ENCODE assay signal across 20 cellular contexts in genomic region chr1:16321176-16321867, GRCh38. TPM values are rescaled to one million over a fixed set of nuclear protein-coding genes. Genes with fewer than 3 reads are reported as not detected.
DNase-seq lines count a peak whose midpoint lies in the region; ATAC-seq and TF ChIP-seq lines count a peak whose summit lies in the region.
"Had no signal": no experiment of that assay in that cellular context is flagged by ENCODE, and none has a peak within 500 bp of the region (broad histone marks: within the 10 kb centered on the region; RNA-seq: fewer than 3 reads in every experiment).

No MANE protein-coding gene starts in this region.

- POLR2A ChIA-PET in activated CD4-positive, alpha-beta memory T cell treated with anti-CD3 and anti-CD28 coated beads, Interleukin-2, amount 10 ng/mL, durations not matched to agents 7 days and 5 days (lab: Charles Lee) = no interaction called here

- 86 to 87% methylated on average over 4 of the region's 4 CpGs for WGBS in GM23248 (ENCODE audit: low coverage in 1 of 2, low lambda C conversion rate in 2 of 2, missing lambda C conversion rate in 2 of 2), 2 experiments

- no peaks in the 10 kb centered on the region for H3K27me3 Mint-ChIP-seq in neural progenitor cell (ENCODE audit: insufficient read depth, low read depth)
- H3K27me3 Mint-ChIP-seq in activated CD4-positive, alpha-beta memory T cell treated with anti-CD3 and anti-CD28 coated beads, Interleukin-2, amount 10 ng/mL, durations not matched to agents 7 days and 5 days = no peaks in the 10 kb centered on the region
- H3K27me3 Mint-ChIP-seq: activated CD8-positive, alpha-beta T cell treated with anti-CD3 and anti-CD28 coated beads for 36 hours had no signal

- H3K9me3 Mint-ChIP-seq in neural progenitor cell = no peaks in the 10 kb centered on the region
- H3K9me3 Mint-ChIP-seq in activated CD4-positive, alpha-beta memory T cell treated with anti-CD3 and anti-CD28 coated beads, Interleukin-2, amount 10 ng/mL, durations not matched to agents 7 days and 5 days = no peaks in the 10 kb centered on the region
- no peaks in the 10 kb centered on the region for H3K9me3 Mint-ChIP-seq in activated naive CD4-positive, alpha-beta T cell treated with anti-CD3 and anti-CD28 coated beads, Interleukin-2, amount 50 U/mL, for 72 hours
- H3K9me3 Mint-ChIP-seq: activated CD8-positive, alpha-beta T cell treated with anti-CD3 and anti-CD28 coated beads for 36 hours; HFFc6 had no signal

- no peak overlapping the region for H3K4me3 Mint-ChIP-seq in neural progenitor cell
- no peak overlapping the region for H3K4me3 Mint-ChIP-seq in activated CD4-positive, alpha-beta memory T cell treated with anti-CD3 and anti-CD28 coated beads, Interleukin-2, amount 10 ng/mL, durations not matched to agents 7 days and 5 days
- H3K4me3 Mint-ChIP-seq: activated CD8-positive, alpha-beta T cell treated with anti-CD3 and anti-CD28 coated beads for 36 hours; HFFc6 had no signal

- no peak for ATAC-seq in GM21381 (IDR thresholded peaks at IDR 0.05; ENCODE audit: unreplicated experiment)
- no peak for ATAC-seq in activated naive CD4-positive, alpha-beta T cell treated with anti-CD3 and anti-CD28 coated beads, Interleukin-2, amount 50 U/mL, for 72 hours
- ATAC-seq: activated CD8-positive, alpha-beta T cell treated with anti-CD3 and anti-CD28 coated beads for 36 hours; SK-N-SH treated with all-trans-retinoic acid at 6 μM for 48 hours had no signal

- DNase-seq in AG20443 (ENCODE audit: low spot score) (peak; percentile 15), GM23248 (peak; percentile 29), epithelial cell of esophagus (ENCODE audit: low read depth) (peak; percentile 96), neural progenitor cell (ENCODE audit: low spot score) (no peak), NCI-H146 (lab: John Stamatoyannopoulos, UW) (no peak)
- DNase-seq in activated CD4-positive, alpha-beta memory T cell treated with anti-CD3 and anti-CD28 coated beads, Interleukin-2, amount 10 ng/mL, durations not matched to agents 7 days and 5 days = no peak
- DNase-seq in activated naive CD4-positive, alpha-beta T cell treated with anti-CD3 and anti-CD28 coated beads, Interleukin-2, amount 50 U/mL, for 72 hours (ENCODE audit: low spot score in 2 of 2) = no peak
- DNase-seq: activated CD8-positive, alpha-beta T cell treated with anti-CD3 and anti-CD28 coated beads for 36 hours; AML-193; DMS53; heart right ventricle; HFFc6; MM.1S; NCI-H187 treated with DMSO at 0.1 percent for 48 hours; NCI-H510A treated with DMSO at 0.1 percent for 48 hours; PC-9; stimulated activated CD4-positive, alpha-beta T cell treated with anti-CD3 and anti-CD28 coated beads, Interleukin-1b, Interleukin-23, amount 100 ng/mL, for 48 hours; substantia nigra had no signal

- H3K27ac Mint-ChIP-seq in neural progenitor cell = no peak overlapping the region
- H3K27ac Mint-ChIP-seq in activated CD4-positive, alpha-beta memory T cell treated with anti-CD3 and anti-CD28 coated beads, Interleukin-2, amount 10 ng/mL, durations not matched to agents 7 days and 5 days = no peak overlapping the region
- H3K27ac Mint-ChIP-seq in activated naive CD4-positive, alpha-beta T cell treated with anti-CD3 and anti-CD28 coated beads, Interleukin-2, amount 50 U/mL, for 72 hours = no peak overlapping the region
- H3K27ac Mint-ChIP-seq: activated CD8-positive, alpha-beta T cell treated with anti-CD3 and anti-CD28 coated beads for 36 hours; HFFc6 had no signal

- no peaks in the 10 kb centered on the region for H3K36me3 ChIP-seq in GM23248 (ENCODE audit: low read depth)
- H3K36me3 ChIP-seq in neural progenitor cell = no peaks in the 10 kb centered on the region

- H3K27ac ChIP-seq in GM23248 (no peak overlapping the region), neural progenitor cell (peak overlapping the region; percentile 20)
- H3K27ac ChIP-seq: heart right ventricle, PC-9 had no signal

- H3K9me2 ChIP-seq in GM23248 (ENCODE audit: insufficient read depth) = no peaks in the 10 kb centered on the region

- H3K4me3 ChIP-seq in GM23248 = no peak overlapping the region
- H3K4me3 ChIP-seq in epithelial cell of esophagus (ENCODE audit: low read length) = no peak overlapping the region
- H3K4me3 ChIP-seq in neural progenitor cell = no peak overlapping the region
- H3K4me3 ChIP-seq: heart right ventricle, PC-9 had no signal

- H3F3A ChIP-seq in GM23248 (ENCODE audit: insufficient read depth) (peaks cover 20% of the 10 kb centered on the region), neural progenitor cell (ENCODE audit: low read depth) (no peaks in the 10 kb centered on the region)

- H3K27me3 ChIP-seq in GM23248 (replicated peaks; ENCODE audit: insufficient read depth) (no peaks in the 10 kb centered on the region), neural progenitor cell (no peaks in the 10 kb centered on the region)
- H3K27me3 ChIP-seq: heart right ventricle had no signal

- TF ChIP-seq CTCF in epithelial cell of esophagus (IDR thresholded peaks at IDR 0.05; ENCODE audit: insufficient read depth, low read depth, low read length, missing control alignments) (no peak), neural progenitor cell (IDR thresholded peaks at IDR 0.05) (no peak)

- in situ Hi-C loops in GM23248 (cut with MboI) = no loop called here

- peaks cover 100% of the 10 kb centered on the region for H3K79me2 ChIP-seq in GM23248 (ENCODE audit: insufficient read depth)
- H3K79me2 ChIP-seq in neural progenitor cell (ENCODE audit: low read depth) = peaks cover 99% of the 10 kb centered on the region

- H3K36me3 Mint-ChIP-seq in neural progenitor cell = peaks cover 2% of the 10 kb centered on the region
- H3K36me3 Mint-ChIP-seq in activated CD4-positive, alpha-beta memory T cell treated with anti-CD3 and anti-CD28 coated beads, Interleukin-2, amount 10 ng/mL, durations not matched to agents 7 days and 5 days (ENCODE audit: low read depth) = peaks cover 6% of the 10 kb centered on the region
- H3K36me3 Mint-ChIP-seq in activated naive CD4-positive, alpha-beta T cell treated with anti-CD3 and anti-CD28 coated beads, Interleukin-2, amount 50 U/mL, for 72 hours = no peaks in the 10 kb centered on the region

- CTCF ChIA-PET in activated CD4-positive, alpha-beta memory T cell treated with anti-CD3 and anti-CD28 coated beads, Interleukin-2, amount 10 ng/mL, durations not matched to agents 7 days and 5 days (lab: Charles Lee) = no interaction called here

- H4K20me1 ChIP-seq in GM23248 (ENCODE audit: insufficient read depth) = peaks cover 17% of the 10 kb centered on the region; the same call in 1 of the 2 replicates
- H4K20me1 ChIP-seq in neural progenitor cell (ENCODE audit: low read depth) = peaks cover 86% of the 10 kb centered on the region

- H3K4me2 ChIP-seq in GM23248 (ENCODE audit: unreplicated experiment) (no peak overlapping the region), neural progenitor cell (no peak overlapping the region)
- H3K4me2 ChIP-seq: PC-9 had no signal

- H3K4me1 ChIP-seq in GM23248 (ENCODE audit: insufficient read depth) (peaks cover 23% of the 10 kb centered on the region), neural progenitor cell (peaks cover 4% of the 10 kb centered on the region)

- H2AFZ ChIP-seq in GM23248 (no peak overlapping the region), neural progenitor cell (replicated peaks) (no peak overlapping the region)
- H2AFZ ChIP-seq: PC-9 had no signal

- peaks cover 7% of the 10 kb centered on the region for H3K4me1 Mint-ChIP-seq in neural progenitor cell
- no peaks in the 10 kb centered on the region for H3K4me1 Mint-ChIP-seq in activated CD4-positive, alpha-beta memory T cell treated with anti-CD3 and anti-CD28 coated beads, Interleukin-2, amount 10 ng/mL, durations not matched to agents 7 days and 5 days

- H3K9ac ChIP-seq in GM23248 = no peak overlapping the region
- H3K9ac ChIP-seq in neural progenitor cell = no peak overlapping the region

- H3K9me3 ChIP-seq in GM23248 (ENCODE audit: low read depth) = no peaks in the 10 kb centered on the region
- no peaks in the 10 kb centered on the region for H3K9me3 ChIP-seq in neural progenitor cell (ENCODE audit: low read depth)
- H3K9me3 ChIP-seq: heart right ventricle had no signal

RNA-seq across cellular contexts. Expression of gene FBXO42, which starts 31.0 kb away (rescaled TPM):
- 20.2 and 27.8 TPM in 2 replicates for total RNA-seq in GM23248 (2014; rRNA removed; shearing (Covaris generic))
- 16.9 and 17.1 TPM in 2 replicates for polyA plus RNA-seq in GM23248 (2016; fragmentation: Nextera tagmentation; extraction: Ambion mirVana)
- 18.8 and 24.7 TPM in 2 replicates for total RNA-seq in neural progenitor cell (ENCODE audit: low replicate concordance)
- total RNA-seq in activated CD4-positive, alpha-beta memory T cell treated with anti-CD3 and anti-CD28 coated beads, Interleukin-2, amount 10 ng/mL, durations not matched to agents 7 days and 5 days = 10 to 100 TPM; 19.9 to 20.7 TPM
- total RNA-seq in activated naive CD4-positive, alpha-beta T cell treated with anti-CD3 and anti-CD28 coated beads, Interleukin-2, amount 50 U/mL, for 72 hours = 10 to 100 TPM; 12.6 to 23.4 TPM

RNA-seq across cellular contexts. Expression of gene SZRD1, which starts 45.7 kb away (rescaled TPM):
- total RNA-seq in GM23248 (2014; rRNA removed; shearing (Covaris generic)) = 78.8 and 92.6 TPM in 2 replicates
- polyA plus RNA-seq in GM23248 (2016; fragmentation: Nextera tagmentation; extraction: Ambion mirVana) = 61.1 and 63.8 TPM in 2 replicates
- 50.2 and 73.2 TPM in 2 replicates for total RNA-seq in neural progenitor cell (ENCODE audit: low replicate concordance)
- total RNA-seq in activated CD4-positive, alpha-beta memory T cell treated with anti-CD3 and anti-CD28 coated beads, Interleukin-2, amount 10 ng/mL, durations not matched to agents 7 days and 5 days = 100 to 1,000 TPM; 156 to 157 TPM
- 100 to 1,000 TPM; 151 to 170 TPM for total RNA-seq in activated naive CD4-positive, alpha-beta T cell treated with anti-CD3 and anti-CD28 coated beads, Interleukin-2, amount 50 U/mL, for 72 hours

Comparison
In these comparisons a context has a peak if more than half of its experiments do, and no peak if none do; other contexts are left out.
1. DNase-seq: peak in AG20443 (single experiment), GM23248 (single experiment) and epithelial cell of esophagus (single experiment); none in neural progenitor cell (single experiment), activated CD4-positive, alpha-beta memory T cell treated with anti-CD3 and anti-CD28 coated beads, Interleukin-2, amount 10 ng/mL, durations not matched to agents 7 days and 5 days (single experiment), activated naive CD4-positive, alpha-beta T cell treated with anti-CD3 and anti-CD28 coated beads, Interleukin-2, amount 50 U/mL, for 72 hours (0 of 2) and NCI-H146 (single experiment).